ENCODE assay signal across 9 cellular contexts in genomic region chr14:31024042-31024480, GRCh38. TPM values are rescaled to one million over a fixed set of nuclear protein-coding genes. Genes with fewer than 3 reads are reported as not detected.
A peak's percentile ranks its signal among the peaks of the same experiment; 100 is the strongest.
DNase-seq lines count a peak whose midpoint lies in the region; ATAC-seq and TF ChIP-seq lines count a peak whose summit lies in the region.
"Had no signal": no experiment of that assay in that cellular context is flagged by ENCODE, and none has a peak within 500 bp of the region (broad histone marks: within the 10 kb centered on the region; RNA-seq: fewer than 3 reads in every experiment).

No MANE protein-coding gene starts in this region.

- H3K4me3 Mint-ChIP-seq in nephron: peak overlapping the region; percentile 81 to 93 (median 82)

- intact Hi-C loops in posterior cingulate gyrus (cut with DNase I): no loop called here

- peaks cover 26% of the 10 kb centered on the region for H3K36me3 Mint-ChIP-seq in nephron (ENCODE audit: low read depth)

- no peak overlapping the region for H3K27ac ChIP-seq in ectodermal cell (ENCODE audit: insufficient read depth, low read depth, low read length, poor library complexity, severe bottlenecking)
- H3K27ac ChIP-seq: SJSA1 had no signal

- H3K9me3 ChIP-seq in ectodermal cell (ENCODE audit: control insufficient read depth, low read length): no peaks in the 10 kb centered on the region
- H3K9me3 ChIP-seq: SJSA1 had no signal

- peaks cover 6% of the 10 kb centered on the region for H3K4me1 ChIP-seq in ectodermal cell (ENCODE audit: control insufficient read depth, insufficient read depth, low read length)

- CTCF ChIA-PET in BJ (lab: Yijun Ruan, JAX): no interaction called here

- H3K4me3 ChIP-seq in BJ (ENCODE audit: low read depth, low read length) (peak overlapping the region; percentile 98), LNCaP clone FGC (ENCODE audit: low read depth, low read length) (peak overlapping the region; percentile 12; the same call in 1 of the 2 replicates), ectodermal cell (ENCODE audit: insufficient read depth, low read depth, low read length) (peak overlapping the region; percentile 97)

- peaks cover 7% of the 10 kb centered on the region for H3K9me3 Mint-ChIP-seq in nephron

- no peak for ATAC-seq in GM19463 (IDR thresholded peaks at IDR 0.05; ENCODE audit: unreplicated experiment)

- no peaks in the 10 kb centered on the region for H3K27me3 Mint-ChIP-seq in nephron (ENCODE audit: low read depth)

- no peaks in the 10 kb centered on the region for H3K27me3 ChIP-seq in BJ (ENCODE audit: control insufficient read depth, insufficient read depth, low read length)
- no peaks in the 10 kb centered on the region for H3K27me3 ChIP-seq in ectodermal cell (ENCODE audit: control insufficient read depth, insufficient read depth, low read length, poor library complexity, severe bottlenecking)
- H3K27me3 ChIP-seq: SJSA1 had no signal

- H3K36me3 ChIP-seq in BJ (ENCODE audit: control insufficient read depth, insufficient read depth, low read length) (no peaks in the 10 kb centered on the region), ectodermal cell (ENCODE audit: control insufficient read depth, insufficient read depth, low read length) (peaks cover 3% of the 10 kb centered on the region)

- peak overlapping the region; percentile 82 to 92 (median 87) for H3K27ac Mint-ChIP-seq in nephron

- POLR2A ChIA-PET in BJ (lab: Charles Lee): interaction anchor here (0.5 kb wide), 1 partner anchor 38 kb away, joined by 4 read pairs; no protein-coding TSS in a partner anchor

- DNase-seq in BJ (ENCODE audit: low read depth) (no peak), LNCaP clone FGC (ENCODE audit: low read depth) (no peak), mesenteric fat pad (ENCODE audit: low spot score) (no peak), posterior cingulate gyrus (no peak), NCI-H128 (lab: John Stamatoyannopoulos, UW; ENCODE audit: unreplicated experiment) (no peak)

- TF ChIP-seq CTCF in BJ (IDR thresholded peaks at IDR 0.05; ENCODE audit: insufficient read depth, low read depth, low read length): no peak
- TF ChIP-seq CTCF in LNCaP clone FGC (IDR thresholded peaks at IDR 0.05; ENCODE audit: control insufficient read depth, extremely low read depth, insufficient read depth): no peak
- no peak for TF ChIP-seq CTCF in nephron (IDR thresholded peaks at IDR 0.05; ENCODE audit: unreplicated experiment in 3 of 3)

- peaks cover 38% of the 10 kb centered on the region for H3K4me1 Mint-ChIP-seq in nephron

RNA-seq across cellular contexts. Expression of gene AP4S1, which starts 1.4 kb away (rescaled TPM):
- 2.5 and 3.5 TPM in 2 replicates for polyA plus RNA-seq in BJ (2011; rRNA removed)
- 1.7 and 2.1 TPM in 2 replicates for polyA minus RNA-seq in BJ (2011; rRNA and poly(A)+ RNA removed)
- 12.6 TPM for polyA plus RNA-seq in ectodermal cell (2013, experiment 1 of 4)
- 17.5 TPM for polyA plus RNA-seq in ectodermal cell (2013, experiment 2 of 4)
- 10.5 TPM for polyA plus RNA-seq in ectodermal cell (2013, experiment 3 of 4)
- 9.4 TPM for polyA plus RNA-seq in ectodermal cell (2013, experiment 4 of 4)
- 7.3 TPM for total RNA-seq in mesenteric fat pad

RNA-seq across cellular contexts. Expression of gene STRN3, which starts 2.1 kb away (rescaled TPM):
- polyA plus RNA-seq in BJ (2011; rRNA removed): 14.8 and 26.2 TPM in 2 replicates
- 23.5 and 25.6 TPM in 2 replicates for polyA minus RNA-seq in BJ (2011; rRNA and poly(A)+ RNA removed)
- polyA plus RNA-seq in ectodermal cell (2013, experiment 1 of 4): 48.0 TPM
- 51.1 TPM for polyA plus RNA-seq in ectodermal cell (2013, experiment 2 of 4)
- 38.1 TPM for polyA plus RNA-seq in ectodermal cell (2013, experiment 3 of 4)
- 41.2 TPM for polyA plus RNA-seq in ectodermal cell (2013, experiment 4 of 4)
- total RNA-seq in mesenteric fat pad: 42.0 TPM

Comparison
In these comparisons a context has a peak if more than half of its experiments do, and no peak if none do; other contexts are left out.
1. H3K4me3 ChIP-seq: peak in every context shown above with its lines; median percentile 98 in BJ; 97 in ectodermal cell; 12 in LNCaP clone FGC.